8 cellular contexts compared by ENCODE assay signal in the genomic region with DNA sequence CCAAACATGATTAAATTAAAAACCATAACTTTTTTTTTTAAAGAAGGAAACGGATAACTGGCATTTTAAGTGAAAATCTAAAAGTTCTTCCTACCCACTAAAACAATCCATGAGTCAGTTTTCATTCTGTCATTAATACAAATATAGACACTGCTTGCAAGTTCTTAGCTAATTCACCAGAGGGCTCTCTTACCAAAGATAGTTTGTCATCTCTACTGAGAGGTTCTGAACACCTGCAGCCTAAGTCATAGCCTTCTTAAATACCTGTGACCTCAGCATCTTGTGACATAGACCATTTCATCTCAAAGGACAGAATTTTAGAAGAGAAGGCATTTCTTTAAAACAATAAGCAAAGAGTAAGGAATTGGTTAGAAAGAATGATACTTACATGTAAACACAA.
DNase-seq lines count a peak whose midpoint lies in the region; ATAC-seq and TF ChIP-seq lines count a peak whose summit lies in the region.

No MANE protein-coding gene starts in this region.

- H3K4me1 ChIP-seq in A673 (ENCODE audit: insufficient read depth, low read length, poor library complexity, severe bottlenecking) (no peaks in the 10 kb centered on the region), OCI-LY3 (ENCODE audit: low read length) (no peaks in the 10 kb centered on the region)

- DNase-seq in A673 (ENCODE audit: low spot score) (peak; percentile 10), GM13977 (ENCODE audit: low spot score) (peak; percentile 22), fibroblast of peridontal ligament (ENCODE audit: extremely low read depth) (peak; percentile 28), H7 (no peak), NCI-H128 (lab: John Stamatoyannopoulos, UW; ENCODE audit: unreplicated experiment) (no peak)
- DNase-seq in activated CD4-positive, alpha-beta T cell treated with anti-CD3 and anti-CD28 coated beads for 48 hours = no peak

- H3K9me3 ChIP-seq in A673 (ENCODE audit: low read depth, low read length, poor library complexity, severe bottlenecking) = no peaks in the 10 kb centered on the region
- H3K9me3 ChIP-seq in OCI-LY3 (ENCODE audit: insufficient read depth, low read length) = no peaks in the 10 kb centered on the region

- H3K36me3 ChIP-seq in A673 (ENCODE audit: insufficient read depth, low read length, poor library complexity, severe bottlenecking) = no peaks in the 10 kb centered on the region
- H3K36me3 ChIP-seq in OCI-LY3 (replicated peaks; ENCODE audit: low read depth, low read length) = no peaks in the 10 kb centered on the region
- no peaks in the 10 kb centered on the region; the same call in 1 of the 2 replicates for H3K36me3 ChIP-seq in H7 (replicated peaks; ENCODE audit: control insufficient read depth, insufficient read depth, low read length)

- H4K20me1 ChIP-seq in OCI-LY3 (ENCODE audit: insufficient read depth, low read length) = no peaks in the 10 kb centered on the region

- H3K4me3 ChIP-seq in A673 (ENCODE audit: low read depth, low read length, poor library complexity, severe bottlenecking) (no peak overlapping the region), OCI-LY3 (ENCODE audit: low read length) (no peak overlapping the region), H7 (ENCODE audit: insufficient read depth, low read depth, low read length) (no peak overlapping the region)

- no peak overlapping the region for H2AFZ ChIP-seq in OCI-LY3 (ENCODE audit: low read depth, low read length)

- no peak for ATAC-seq in GM21367 (IDR thresholded peaks at IDR 0.05; ENCODE audit: unreplicated experiment)

- in situ Hi-C loops in GM13977 (cut with MboI; ENCODE audit: low pct_unique_long_range_greater_than_20kb, low sequenced_read_pairs, unreplicated experiment) = no loop called here

- CTCF ChIA-PET in A673 (lab: Charles Lee) = interaction anchor here (0.9 kb wide), 1 partner anchor 192 kb away, joined by 5 read pairs; a partner anchor contains a TSS

- no peak overlapping the region for H3K9ac ChIP-seq in OCI-LY3 (ENCODE audit: low read length)

- no peak overlapping the region for H3K4me2 ChIP-seq in OCI-LY3 (ENCODE audit: low read length)

- POLR2A ChIA-PET in A673 (lab: Charles Lee; ENCODE audit: low non-redundant PET) = interaction anchor here (0.6 kb wide), 1 partner anchor 194 kb away, joined by 3 read pairs; no protein-coding TSS in a partner anchor

- TF ChIP-seq CTCF in A673 (conservative IDR thresholded peaks at IDR 0.05; ENCODE audit: low read depth, low read length) (peak; percentile 45; the same call in 1 of the 2 replicates), GM13977 (IDR thresholded peaks at IDR 0.05; ENCODE audit: extremely low read depth, insufficient read depth, missing control alignments) (peak; percentile 38), OCI-LY3 (IDR thresholded peaks at IDR 0.05; ENCODE audit: low read depth, low read length) (peak; percentile 37)

- intact Hi-C loops in A673 (cut with micrococcal nuclease; ENCODE audit: unreplicated experiment) = loop anchor here (10.0 kb wide), 1 partner anchor 186 kb away; no protein-coding TSS in a partner anchor

- H3K27me3 ChIP-seq in A673 (replicated peaks; ENCODE audit: insufficient read depth, low read depth, low read length, poor library complexity) (no peaks in the 10 kb centered on the region), OCI-LY3 (ENCODE audit: low read depth, low read length) (no peaks in the 10 kb centered on the region), H7 (ENCODE audit: control insufficient read depth, insufficient read depth, low read length) (no peaks in the 10 kb centered on the region)

- H3K79me2 ChIP-seq in OCI-LY3 (ENCODE audit: low read length) = no peaks in the 10 kb centered on the region

- BruUV-seq in A673 (replicated peaks; lab: Mats Ljungman, UMichigan) = no TSS peak

- H3K27ac ChIP-seq in A673 (ENCODE audit: low read depth, low read length, poor library complexity, severe bottlenecking) (no peak overlapping the region), OCI-LY3 (ENCODE audit: low read length) (no peak overlapping the region)

Comparison
In these comparisons a context has a peak if more than half of its experiments do, and no peak if none do; other contexts are left out.
1. DNase-seq: peak in A673 (single experiment), GM13977 (single experiment) and fibroblast of peridontal ligament (single experiment); none in activated CD4-positive, alpha-beta T cell treated with anti-CD3 and anti-CD28 coated beads for 48 hours (single experiment), H7 (single experiment) and NCI-H128 (single experiment).
2. Peak in every context shown above with its lines, with median percentiles within 50 percentile points of each other: CTCF ChIP-seq.